In the genomic region with DNA sequence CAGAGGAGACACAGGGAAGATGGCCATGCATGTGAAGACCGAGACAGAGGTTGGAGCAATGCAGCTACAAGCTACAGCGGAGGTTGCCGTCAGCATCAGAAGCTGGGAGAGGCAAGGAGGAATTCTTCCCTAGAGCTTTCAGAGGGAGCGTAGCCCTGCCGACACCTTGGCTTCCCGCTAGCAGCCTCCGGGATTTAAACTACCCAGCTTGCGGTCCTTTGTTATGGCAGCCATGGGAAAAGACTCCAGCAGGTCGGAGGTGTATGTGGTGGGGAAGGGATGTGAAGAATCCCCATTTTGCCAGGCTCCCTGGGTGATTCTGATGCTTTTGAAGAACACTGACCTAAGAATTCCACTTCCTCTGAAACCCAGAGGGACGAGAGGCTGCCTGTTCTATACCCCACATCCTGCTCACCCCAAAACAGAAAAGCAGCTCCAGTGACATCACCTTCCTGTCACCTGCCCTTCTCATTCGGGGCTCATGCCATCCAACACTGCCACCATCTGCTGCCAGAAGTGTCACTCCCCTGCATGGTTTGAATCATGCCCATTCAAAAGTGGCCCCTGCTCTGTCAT, we compare ENCODE assay signal across 1 cellular context.
TF ChIP-seq lines count a peak whose summit lies in the region.

No MANE protein-coding gene starts in this region.

TF ChIP-seq in WTC11, 78 proteins besides CTCF, POLR2A, EP300 and RAD21 (continued from another document):
- TF ChIP-seq, protein P1, sequence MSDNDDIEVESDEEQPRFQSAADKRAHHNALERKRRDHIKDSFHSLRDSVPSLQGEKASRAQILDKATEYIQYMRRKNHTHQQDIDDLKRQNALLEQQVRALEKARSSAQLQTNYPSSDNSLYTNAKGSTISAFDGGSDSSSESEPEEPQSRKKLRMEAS (CRISPR knock-in tag; IDR thresholded peaks at IDR 0.05): peak; percentile 57; the same call in 1 of the 2 replicates
TF ChIP-seq in WTC11: peak in this region for 11.
